ENCODE assay signal across 14 cellular contexts in the genomic region with DNA sequence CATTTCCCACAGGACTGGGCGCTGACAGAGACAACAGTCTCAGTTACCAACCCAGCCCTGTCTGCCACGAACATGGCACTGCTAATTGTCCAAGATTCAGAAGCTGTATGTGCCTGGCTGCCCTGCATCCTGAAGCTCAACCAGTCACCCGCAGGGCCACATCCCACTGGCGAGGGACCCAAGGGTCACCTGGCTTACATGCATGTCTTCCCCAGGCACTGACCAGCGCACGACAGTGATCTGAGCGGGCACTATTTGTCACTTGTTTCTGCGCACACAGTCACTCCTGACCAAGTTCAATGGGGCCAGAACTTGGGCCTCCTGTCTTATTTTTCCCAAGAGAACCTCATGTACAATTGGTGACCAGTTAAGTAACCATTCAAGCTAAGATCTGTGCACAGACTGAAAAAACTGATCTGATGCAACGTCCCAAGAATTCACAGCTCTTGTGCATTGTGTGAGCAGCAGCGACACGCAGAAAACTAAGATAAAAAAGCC. TPM values are rescaled to one million over a fixed set of nuclear protein-coding genes. Genes with fewer than 3 reads are reported as not detected.
DNase-seq lines count a peak whose midpoint lies in the region; ATAC-seq and TF ChIP-seq lines count a peak whose summit lies in the region.
"Had no signal": no experiment of that assay in that cellular context is flagged by ENCODE, and none has a peak within 500 bp of the region (broad histone marks: within the 10 kb centered on the region; RNA-seq: fewer than 3 reads in every experiment).

No MANE protein-coding gene starts in this region.

- no peak for ATAC-seq in activated naive CD8-positive, alpha-beta T cell treated with anti-CD3 and anti-CD28 coated beads, Interleukin-2, amount 50 U/mL, for 24 hours
- no peak for ATAC-seq in HG02973 (IDR thresholded peaks at IDR 0.05; ENCODE audit: unreplicated experiment)
- ATAC-seq: HCT116 had no signal

- peak overlapping the region; percentile 8 for H3K4me3 Mint-ChIP-seq in activated naive CD8-positive, alpha-beta T cell treated with anti-CD3 and anti-CD28 coated beads, Interleukin-2, amount 50 U/mL, for 24 hours
- peak overlapping the region; percentile 38 for H3K4me3 Mint-ChIP-seq in glutamatergic neuron (ENCODE audit: unreplicated experiment)

- TF ChIP-seq CTCF in glutamatergic neuron (IDR thresholded peaks at IDR 0.05; ENCODE audit: partially characterized antibody, unreplicated experiment), result no peak

- peak overlapping the region; percentile 26 for H3K4me2 ChIP-seq in GM23248 (ENCODE audit: unreplicated experiment)

- in situ Hi-C loops in GM23248 (cut with MboI), result no loop called here

- WGBS in GM23248 (ENCODE audit: low coverage in 1 of 2, low lambda C conversion rate in 2 of 2, missing lambda C conversion rate in 2 of 2), 2 experiments, result 75 to 81% methylated on average over 11 of the region's 11 CpGs

- H4K20me1 ChIP-seq in GM23248 (ENCODE audit: insufficient read depth), result peaks cover 56% of the 10 kb centered on the region

- peaks cover 5% of the 10 kb centered on the region; the same call in 1 of the 2 replicates for H3F3A ChIP-seq in GM23248 (ENCODE audit: insufficient read depth)

- H3K27ac Mint-ChIP-seq in activated naive CD8-positive, alpha-beta T cell treated with anti-CD3 and anti-CD28 coated beads, Interleukin-2, amount 50 U/mL, for 24 hours, result no peak overlapping the region
- H3K27ac Mint-ChIP-seq in glutamatergic neuron (ENCODE audit: unreplicated experiment), result peak overlapping the region; percentile 43

- H3K27me3 ChIP-seq in GM23248 (replicated peaks; ENCODE audit: insufficient read depth), result no peaks in the 10 kb centered on the region

- H3K9me2 ChIP-seq in GM23248 (ENCODE audit: insufficient read depth), result no peaks in the 10 kb centered on the region

- H3K9me3 ChIP-seq in GM23248 (ENCODE audit: low read depth), result no peaks in the 10 kb centered on the region

- H3K36me3 ChIP-seq in GM23248 (ENCODE audit: low read depth), result no peaks in the 10 kb centered on the region

- H3K4me1 Mint-ChIP-seq in activated naive CD8-positive, alpha-beta T cell treated with anti-CD3 and anti-CD28 coated beads, Interleukin-2, amount 50 U/mL, for 24 hours, result peaks cover 92% of the 10 kb centered on the region
- peaks cover 53% of the 10 kb centered on the region for H3K4me1 Mint-ChIP-seq in glutamatergic neuron (ENCODE audit: low read depth, unreplicated experiment)

- H3K4me1 ChIP-seq in GM23248 (ENCODE audit: insufficient read depth), result peaks cover 23% of the 10 kb centered on the region

- no peaks in the 10 kb centered on the region for H3K27me3 Mint-ChIP-seq in activated naive CD8-positive, alpha-beta T cell treated with anti-CD3 and anti-CD28 coated beads, Interleukin-2, amount 50 U/mL, for 24 hours
- peaks cover 10% of the 10 kb centered on the region for H3K27me3 Mint-ChIP-seq in glutamatergic neuron (ENCODE audit: unreplicated experiment)

- H3K79me2 ChIP-seq in GM23248 (ENCODE audit: insufficient read depth), result peaks cover 95% of the 10 kb centered on the region

- H3K36me3 Mint-ChIP-seq in activated naive CD8-positive, alpha-beta T cell treated with anti-CD3 and anti-CD28 coated beads, Interleukin-2, amount 50 U/mL, for 24 hours (ENCODE audit: low read depth), result no peaks in the 10 kb centered on the region
- H3K36me3 Mint-ChIP-seq in glutamatergic neuron (ENCODE audit: unreplicated experiment), result no peaks in the 10 kb centered on the region

- H2AFZ ChIP-seq in GM23248, result no peak overlapping the region

- H3K4me3 ChIP-seq in GM23248, result no peak overlapping the region

- peak overlapping the region; percentile 25; the same call in 1 of the 2 replicates for H3K27ac ChIP-seq in GM23248

- H3K9ac ChIP-seq in GM23248, result no peak overlapping the region

- DNase-seq in GM23248 (peak; percentile 55), glutamatergic neuron (no peak), posterior vena cava (ENCODE audit: low spot score) (peak; percentile 54), AG08395 (ENCODE audit: low spot score) (no peak), DMS53 treated with DMSO at 0.1 percent for 48 hours (lab: John Stamatoyannopoulos, UW; ENCODE audit: unreplicated experiment) (no peak)
- DNase-seq in activated naive CD8-positive, alpha-beta T cell treated with anti-CD3 and anti-CD28 coated beads, Interleukin-2, amount 50 U/mL, for 24 hours, result no peak
- DNase-seq in stimulated activated CD4-positive, alpha-beta T cell treated with anti-CD3 and anti-CD28 coated beads, Interleukin-1b, Interleukin-23, amount 100 ng/mL, for 48 hours, result no peak
- DNase-seq: activated gamma-delta T cell; Calu3; NCI-H2227 treated with DMSO at 0.1 percent for 48 hours; RPMI8226; stimulated activated CD4-positive, alpha-beta T cell treated with anti-CD3 and anti-CD28 coated beads, Interleukin-12 subunit alpha, Interleukin-12 subunit beta, amount 100 ng/mL, for 4 hours had no signal

- intact Hi-C loops in posterior vena cava (cut with DNase I), result no loop called here

- H3K9me3 Mint-ChIP-seq in activated naive CD8-positive, alpha-beta T cell treated with anti-CD3 and anti-CD28 coated beads, Interleukin-2, amount 50 U/mL, for 24 hours, result no peaks in the 10 kb centered on the region
- peaks cover 19% of the 10 kb centered on the region for H3K9me3 Mint-ChIP-seq in glutamatergic neuron (ENCODE audit: unreplicated experiment)

RNA-seq across cellular contexts. Expression of a gene that starts 13.1 kb away (rescaled TPM):
- 28.3 and 30.6 TPM in 2 replicates for total RNA-seq in GM23248 (2014; rRNA removed; shearing (Covaris generic))
- polyA plus RNA-seq in GM23248 (2016; fragmentation: Nextera tagmentation; extraction: Ambion mirVana), result 13.2 and 13.3 TPM in 2 replicates
- total RNA-seq in glutamatergic neuron (ENCODE audit: unreplicated experiment), result 167 TPM
- 10 to 100 TPM; 72.2 to 82.7 TPM for total RNA-seq in posterior vena cava

Comparison
In these comparisons a context has a peak if more than half of its experiments do, and no peak if none do; other contexts are left out.
1. DNase-seq: peak in GM23248 (single experiment) and posterior vena cava (single experiment); none in activated naive CD8-positive, alpha-beta T cell treated with anti-CD3 and anti-CD28 coated beads, Interleukin-2, amount 50 U/mL, for 24 hours (single experiment), glutamatergic neuron (single experiment), stimulated activated CD4-positive, alpha-beta T cell treated with anti-CD3 and anti-CD28 coated beads, Interleukin-1b, Interleukin-23, amount 100 ng/mL, for 48 hours (single experiment), AG08395 (single experiment) and DMS53 treated with DMSO at 0.1 percent for 48 hours (single experiment).